In genomic region chr5:19497229-19497815, GRCh38 we compare ENCODE assay signal across 16 cellular contexts.
DNase-seq lines count a peak whose midpoint lies in the region; ATAC-seq and TF ChIP-seq lines count a peak whose summit lies in the region.
"Had no signal": no experiment of that assay in that cellular context is flagged by ENCODE, and none has a peak within 500 bp of the region (broad histone marks: within the 10 kb centered on the region; RNA-seq: fewer than 3 reads in every experiment).

No MANE protein-coding gene starts in this region.

- DNase-seq in G401 (ENCODE audit: low spot score) = peak; percentile 72
- peak; percentile 10 for DNase-seq in NCI-H69 (lab: John Stamatoyannopoulos, UW)
- DNase-seq in fibroblast of mammary gland (ENCODE audit: low read depth) = peak; percentile 1
- peak; percentile 26 for DNase-seq in superior temporal gyrus (ENCODE audit: extremely low spot score)
- no peak for DNase-seq in stimulated activated CD4-positive, alpha-beta T cell treated with anti-CD3 and anti-CD28 coated beads, Interleukin-12 subunit alpha, Interleukin-12 subunit beta, amount 100 ng/mL, for 4 hours
- DNase-seq in sciatic nerve (ENCODE audit: low spot score) = no peak
- DNase-seq: 8988T; CD4-positive, alpha-beta memory T cell; DMS153; DMS79; GF-D8; H9 had no signal

- intact Hi-C loops in sciatic nerve (cut with DNase I) = no loop called here

- TF ChIP-seq CTCF in fibroblast of mammary gland (conservative IDR thresholded peaks at IDR 0.05; ENCODE audit: control insufficient read depth, insufficient read depth, low read depth, low read length) = no peak

- in situ Hi-C loops in G401 (cut with HindIII; ENCODE audit: low sequenced_read_pairs) = no loop called here

- H3K4me3 ChIP-seq in fibroblast of mammary gland (ENCODE audit: control insufficient read depth, low read depth, low read length) = no peak overlapping the region
- H3K4me3 ChIP-seq: BLaER1, GM23338 had no signal

- ATAC-seq in HG03378 (IDR thresholded peaks at IDR 0.05; ENCODE audit: unreplicated experiment) = no peak
- no peak for ATAC-seq in sciatic nerve
- ATAC-seq: GM23338, HepG2 had no signal

Comparison
In these comparisons a context has a peak if more than half of its experiments do, and no peak if none do; other contexts are left out.
1. DNase-seq: peak in G401 (single experiment), NCI-H69 (single experiment), fibroblast of mammary gland (single experiment) and superior temporal gyrus (single experiment); none in stimulated activated CD4-positive, alpha-beta T cell treated with anti-CD3 and anti-CD28 coated beads, Interleukin-12 subunit alpha, Interleukin-12 subunit beta, amount 100 ng/mL, for 4 hours (single experiment) and sciatic nerve (single experiment).